In the genomic region with DNA sequence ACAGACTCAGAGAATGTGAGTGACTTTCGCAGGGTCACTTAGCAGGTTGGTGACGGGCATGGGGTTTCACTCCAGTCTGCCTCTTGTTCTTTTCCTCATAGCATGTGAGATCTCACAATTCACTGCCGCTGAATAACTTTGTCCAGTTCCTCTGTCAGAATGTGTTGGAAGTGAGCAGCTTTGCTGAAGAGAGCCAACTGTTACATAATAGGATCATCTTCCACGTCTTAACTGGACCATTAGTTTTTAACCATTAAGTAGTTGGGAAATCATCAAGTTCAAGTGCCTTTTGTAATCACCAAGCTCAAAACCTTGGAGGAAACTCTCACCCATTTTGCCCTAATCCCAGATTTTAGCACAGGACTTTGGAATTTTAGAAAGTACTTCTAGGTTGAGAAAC, we compare ENCODE assay signal across 16 cellular contexts.
"Had no signal": no experiment of that assay in that cellular context is flagged by ENCODE, and none has a peak within 500 bp of the region (broad histone marks: within the 10 kb centered on the region; RNA-seq: fewer than 3 reads in every experiment).

No MANE protein-coding gene starts in this region.

- H3K27me3 ChIP-seq: ascending aorta, hepatocyte had no signal

- DNase-seq: activated CD4-positive, alpha-beta memory T cell treated with anti-CD3 and anti-CD28 coated beads, Interleukin-2, amount 10 ng/mL, durations not matched to agents 7 days and 5 days; activated CD8-positive, alpha-beta memory T cell treated with anti-CD3 and anti-CD28 coated beads, Interleukin-2, amount 50 U/mL, for 4 hours; activated naive CD8-positive, alpha-beta T cell treated with anti-CD3 and anti-CD28 coated beads, Interleukin-2, amount 10 ng/mL, durations not matched to agents 7 days and 5 days; kidney glomerular epithelial cell; mammary epithelial cell; occipital lobe; stimulated activated CD4-positive, alpha-beta T cell treated with anti-CD3 and anti-CD28 coated beads, Interleukin-15, amount 100 ng/mL, for 24 hours; stimulated activated CD4-positive, alpha-beta T cell treated with anti-CD3 and anti-CD28 coated beads, Interleukin-4, amount 100 ng/mL, for 24 hours; stimulated activated naive CD8-positive, alpha-beta T cell treated with anti-CD3 and anti-CD28 coated beads, Interleukin-15, amount 100 ng/mL, for 72 hours; T-cell; T1000 had no signal

- H3K4me3 ChIP-seq: ascending aorta, hepatocyte, thoracic aorta had no signal

- ATAC-seq: natural killer cell treated with Interleukin-12 subunit alpha and Interleukin-12 subunit beta and Interleukin-15 and Interleukin-18, amount 100 ng/mL, for 72 hours; stimulated activated naive CD8-positive, alpha-beta T cell treated with anti-CD3 and anti-CD28 coated beads, Interleukin-15, amount 100 ng/mL, for 72 hours; T-cell had no signal

- H3K36me3 ChIP-seq: ascending aorta, thoracic aorta had no signal

- H3K27ac ChIP-seq: ascending aorta, hepatocyte, thoracic aorta, VCaP had no signal

- H3K9me3 ChIP-seq: ascending aorta, thoracic aorta had no signal
